ENCODE assay signal across 11 cellular contexts in the genomic region with DNA sequence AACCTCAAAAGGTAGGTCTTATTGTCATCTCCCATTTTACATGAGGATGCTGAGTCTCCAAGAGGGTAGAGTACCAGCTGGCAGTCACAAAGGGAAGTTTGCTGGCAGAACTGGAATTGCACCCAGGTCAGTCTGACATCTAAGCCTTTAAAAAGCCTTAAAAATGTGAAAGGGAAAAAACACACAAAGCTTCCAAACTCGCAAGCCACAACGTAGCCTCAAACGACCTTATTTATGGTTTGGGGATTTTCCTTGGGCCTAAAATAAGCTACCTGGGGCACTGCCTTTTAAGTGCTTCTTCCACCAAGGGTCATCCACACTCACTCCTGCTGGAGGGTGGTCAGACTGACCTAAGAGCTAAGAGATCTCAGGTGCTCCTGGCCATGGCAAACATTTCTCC. TPM values are rescaled to one million over a fixed set of nuclear protein-coding genes. Genes with fewer than 3 reads are reported as not detected.
DNase-seq lines count a peak whose midpoint lies in the region; ATAC-seq and TF ChIP-seq lines count a peak whose summit lies in the region.
"Had no signal": no experiment of that assay in that cellular context is flagged by ENCODE, and none has a peak within 500 bp of the region (broad histone marks: within the 10 kb centered on the region; RNA-seq: fewer than 3 reads in every experiment).

No MANE protein-coding gene starts in this region.

- H3K4me1 ChIP-seq in left ventricle myocardium inferior (peaks cover 95% of the 10 kb centered on the region), uterus (no peaks in the 10 kb centered on the region), Caco-2 (peaks cover 3% of the 10 kb centered on the region; the same call in 1 of the 2 replicates)
- H3K4me1 ChIP-seq in naive thymus-derived CD4-positive, alpha-beta T cell (ENCODE audit: control insufficient read depth in 2 of 2, insufficient read depth in 2 of 2, low read length in 2 of 2): peaks cover 32 to 36% of the 10 kb centered on the region in 2 donors

- H3K9me3 ChIP-seq in left ventricle myocardium inferior (replicated peaks) (no peaks in the 10 kb centered on the region), T-helper 17 cell (ENCODE audit: control insufficient read depth, low read length, poor library complexity, severe bottlenecking) (no peaks in the 10 kb centered on the region), uterus (no peaks in the 10 kb centered on the region), Caco-2 (no peaks in the 10 kb centered on the region)
- H3K9me3 ChIP-seq in naive thymus-derived CD4-positive, alpha-beta T cell (ENCODE audit: control insufficient read depth in 2 of 3, low read length in 3 of 3): no peaks in the 10 kb centered on the region

- TF ChIP-seq CTCF in left ventricle myocardium inferior (IDR thresholded peaks at IDR 0.05; ENCODE audit: borderline replicate concordance) (no peak), uterus (IDR thresholded peaks at IDR 0.05) (no peak), Caco-2 (IDR thresholded peaks at IDR 0.05; ENCODE audit: insufficient read depth in 1 of 2, low read depth in 1 of 2, low read length in 1 of 2, severe bottlenecking in 1 of 2, unreplicated experiment in 1 of 2) (no peak)

- peak overlapping the region; percentile 97 for H3K27ac ChIP-seq in left ventricle myocardium inferior (replicated peaks)
- no peak overlapping the region for H3K27ac ChIP-seq in naive thymus-derived CD4-positive, alpha-beta T cell (ENCODE audit: low read depth, low read length)
- peak overlapping the region; percentile 90 to 92 for H3K27ac ChIP-seq in uterus
- H3K27ac ChIP-seq: GM23248 had no signal

- H3K4me1 Mint-ChIP-seq in T-helper 17 cell: peaks cover 54% of the 10 kb centered on the region
- H3K4me1 Mint-ChIP-seq in naive thymus-derived CD4-positive, alpha-beta T cell: peaks cover 35 to 63% (median 52%) of the 10 kb centered on the region in 7 donors
- peaks cover 15% of the 10 kb centered on the region for H3K4me1 Mint-ChIP-seq in Caco-2 (ENCODE audit: low read depth, unreplicated experiment)

- H3K27me3 Mint-ChIP-seq in T-helper 17 cell (no peaks in the 10 kb centered on the region), Caco-2 (ENCODE audit: insufficient read depth, unreplicated experiment) (no peaks in the 10 kb centered on the region)
- peaks cover 0 to 1% (median 0%) of the 10 kb centered on the region in 5 donors for H3K27me3 Mint-ChIP-seq in naive thymus-derived CD4-positive, alpha-beta T cell
- H3K27me3 Mint-ChIP-seq: activated CD4-positive, alpha-beta T cell treated with anti-CD3 and anti-CD28 coated beads, Interleukin-2, amount 10 ng/mL, durations not matched to agents 7 days and 5 days had no signal

- H3K27me3 ChIP-seq in left ventricle myocardium inferior (ENCODE audit: low read depth) (no peaks in the 10 kb centered on the region), uterus (no peaks in the 10 kb centered on the region), Caco-2 (replicated peaks; ENCODE audit: control insufficient read depth, insufficient read depth, low read length) (no peaks in the 10 kb centered on the region)
- H3K27me3 ChIP-seq in naive thymus-derived CD4-positive, alpha-beta T cell (ENCODE audit: control insufficient read depth in 2 of 2, insufficient read depth in 2 of 2, low read length in 2 of 2): no peaks in the 10 kb centered on the region

- H3K4me3 Mint-ChIP-seq in T-helper 17 cell: peak overlapping the region; percentile 15
- H3K4me3 Mint-ChIP-seq in naive thymus-derived CD4-positive, alpha-beta T cell: peak overlapping the region in 1 of 10 donors; percentile 6
- H3K4me3 Mint-ChIP-seq in Caco-2 (ENCODE audit: unreplicated experiment): no peak overlapping the region

- TF ChIP-seq POLR2A in uterus (IDR thresholded peaks at IDR 0.05): no peak

- intact Hi-C loops in left ventricle myocardium inferior (cut with micrococcal nuclease): no loop called here
- intact Hi-C loops in Right ventricle myocardium inferior (cut with DNase I): loop anchor here (5.0 to 10.0 kb wide), 3 partner anchors 192 to 405 kb away; a partner anchor contains a TSS
- intact Hi-C loops in naive thymus-derived CD4-positive, alpha-beta T cell (cut with micrococcal nuclease): loop anchor here (2.0 to 5.0 kb wide), 3 partner anchors 109 to 1382 kb away; a partner anchor contains a TSS
- intact Hi-C loops in uterus (cut with DNase I; ENCODE audit: low total_unique reads): no loop called here
- intact Hi-C loops in Caco-2 (cut with micrococcal nuclease; ENCODE audit: unreplicated experiment): no loop called here

- POLR2A ChIA-PET in naive thymus-derived CD4-positive, alpha-beta T cell (lab: Charles Lee): no interaction called here
- POLR2A ChIA-PET in Caco-2 (lab: Charles Lee): no interaction called here

- ATAC-seq in Right ventricle myocardium inferior (no peak), T-helper 17 cell (no peak)
- no peak for ATAC-seq in naive thymus-derived CD4-positive, alpha-beta T cell

- no peaks in the 10 kb centered on the region for H3K9me3 Mint-ChIP-seq in naive thymus-derived CD4-positive, alpha-beta T cell
- no peaks in the 10 kb centered on the region for H3K9me3 Mint-ChIP-seq in Caco-2 (ENCODE audit: unreplicated experiment)
- H3K9me3 Mint-ChIP-seq: activated CD4-positive, alpha-beta T cell treated with anti-CD3 and anti-CD28 coated beads, Interleukin-2, amount 10 ng/mL, durations not matched to agents 7 days and 5 days had no signal

- CTCF ChIA-PET in naive thymus-derived CD4-positive, alpha-beta T cell (lab: Charles Lee): interaction anchor here (0.7 kb wide), 1 partner anchor 319 kb away, joined by 3 read pairs; no protein-coding TSS in a partner anchor
- CTCF ChIA-PET in Caco-2 (lab: Charles Lee): no interaction called here

- no peaks in the 10 kb centered on the region for H3K36me3 ChIP-seq in left ventricle myocardium inferior
- no peaks in the 10 kb centered on the region for H3K36me3 ChIP-seq in naive thymus-derived CD4-positive, alpha-beta T cell (ENCODE audit: control insufficient read depth in 2 of 3, insufficient read depth in 3 of 3, low read length in 3 of 3)
- no peaks in the 10 kb centered on the region for H3K36me3 ChIP-seq in uterus
- no peaks in the 10 kb centered on the region for H3K36me3 ChIP-seq in Caco-2 (ENCODE audit: control insufficient read depth, insufficient read depth, low read length)

- H3K36me3 Mint-ChIP-seq in T-helper 17 cell (ENCODE audit: low read depth): peaks cover 6% of the 10 kb centered on the region
- H3K36me3 Mint-ChIP-seq in naive thymus-derived CD4-positive, alpha-beta T cell: peaks cover 0 to 9% (median 0%) of the 10 kb centered on the region in 5 donors
- H3K36me3 Mint-ChIP-seq in Caco-2 (ENCODE audit: insufficient read depth, unreplicated experiment): peaks cover 9% of the 10 kb centered on the region

- no TSS peak for BruUV-seq in Caco-2 (replicated peaks; lab: Mats Ljungman, UMichigan)

- peak overlapping the region; percentile 99 for H3K27ac Mint-ChIP-seq in T-helper 17 cell
- peak overlapping the region in 7 of 9 donors; percentile 1 to 84 (median 49) for H3K27ac Mint-ChIP-seq in naive thymus-derived CD4-positive, alpha-beta T cell
- no peak overlapping the region for H3K27ac Mint-ChIP-seq in Caco-2 (ENCODE audit: unreplicated experiment)
- H3K27ac Mint-ChIP-seq: activated CD4-positive, alpha-beta T cell treated with anti-CD3 and anti-CD28 coated beads, Interleukin-2, amount 10 ng/mL, durations not matched to agents 7 days and 5 days had no signal

- DNase-seq in left ventricle myocardium inferior (no peak), Right ventricle myocardium inferior (ENCODE audit: missing footprints) (no peak), T-helper 17 cell (no peak), uterus (no peak), NCI-H510A (lab: John Stamatoyannopoulos, UW) (no peak), OCI-M1 (lab: John Stamatoyannopoulos, UW) (no peak), Caco-2 (no peak)
- no peak for DNase-seq in naive thymus-derived CD4-positive, alpha-beta T cell
- DNase-seq: activated CD4-positive, alpha-beta T cell treated with anti-CD3 and anti-CD28 coated beads, Interleukin-2, amount 10 ng/mL, durations not matched to agents 7 days and 5 days; activated T-cell treated with anti-CD3 and anti-CD28 coated beads, Interleukin-2, amount 50 U/mL, for 48 hours; GM23248 had no signal

- H3K4me3 ChIP-seq in left ventricle myocardium inferior (peak overlapping the region; percentile 95), uterus (peak overlapping the region in 1 of 2 donors; percentile 79), Caco-2 (ENCODE audit: low read depth, low read length) (no peak overlapping the region)
- no peak overlapping the region for H3K4me3 ChIP-seq in naive thymus-derived CD4-positive, alpha-beta T cell (ENCODE audit: low read length)

RNA-seq across cellular contexts. Expression of a gene that starts 2.1 kb away (rescaled TPM):
- total RNA-seq in left ventricle myocardium inferior (5.6 TPM), Right ventricle myocardium inferior (5.3 TPM), T-helper 17 cell (10 to 100 TPM; 20.6 to 25.9 TPM), uterus (10 to 100 TPM in 3 of 4 donors, 1 to 10 TPM in 1; 6.8 to 33.5 (median 25.9) TPM), Caco-2 (2022) (6.8 and 7.3 TPM in 2 replicates)
- total RNA-seq in naive thymus-derived CD4-positive, alpha-beta T cell: 10 to 100 TPM in 3 of 5 experiments, 1 to 10 TPM in 2; 6.2 to 24.7 (median 10.0) TPM
- 1 to 10 TPM in 1 of 2 donors, under 1 TPM in 1; 0.84 to 1.0 TPM for polyA plus RNA-seq in naive thymus-derived CD4-positive, alpha-beta T cell

Comparison
In these comparisons a context has a peak if more than half of its experiments do, and no peak if none do; other contexts are left out.
1. intact Hi-C loops: an anchor here in Right ventricle myocardium inferior (5.0 to 10.0 kb wide) and naive thymus-derived CD4-positive, alpha-beta T cell (2.0 to 5.0 kb wide); none called in left ventricle myocardium inferior, uterus and Caco-2.